Comparison of ENCODE assay signal across 8 cellular contexts in genomic region chr10:132407846-132408278, GRCh38. TPM values are rescaled to one million over a fixed set of nuclear protein-coding genes. Genes with fewer than 3 reads are reported as not detected.
DNase-seq lines count a peak whose midpoint lies in the region; ATAC-seq and TF ChIP-seq lines count a peak whose summit lies in the region.

No MANE protein-coding gene starts in this region.

- H3K27ac ChIP-seq in gastroesophageal sphincter (peak overlapping the region; percentile 49 to 94 (median 79)), ovary (peak overlapping the region in 1 of 2 donors; percentile 65), MM.1S (ENCODE audit: low read length) (no peak overlapping the region)

- no peaks in the 10 kb centered on the region for H3F3A ChIP-seq in MM.1S (ENCODE audit: insufficient read depth, low read length)

- H3K9me2 ChIP-seq in MM.1S (replicated peaks; ENCODE audit: insufficient read depth, low read length), result no peaks in the 10 kb centered on the region

- H3K27me3 ChIP-seq in gastroesophageal sphincter, result no peaks in the 10 kb centered on the region
- no peaks in the 10 kb centered on the region for H3K27me3 ChIP-seq in ovary
- H3K27me3 ChIP-seq in MM.1S (replicated peaks; ENCODE audit: insufficient read depth, low read length), result peaks cover 19% of the 10 kb centered on the region

- H3K4me3 ChIP-seq in gastroesophageal sphincter (peak overlapping the region in 1 of 2 donors; percentile 32), ovary (peak overlapping the region; percentile 9), MM.1S (ENCODE audit: low read length) (no peak overlapping the region)

- H3K9me3 ChIP-seq in gastroesophageal sphincter, result no peaks in the 10 kb centered on the region
- no peaks in the 10 kb centered on the region for H3K9me3 ChIP-seq in ovary
- no peaks in the 10 kb centered on the region for H3K9me3 ChIP-seq in MM.1S (replicated peaks; ENCODE audit: insufficient read depth, low read length)

- H3K4me2 ChIP-seq in MM.1S (ENCODE audit: low read depth, low read length), result no peak overlapping the region

- H3K36me3 ChIP-seq in gastroesophageal sphincter (peaks cover 0 to 36% of the 10 kb centered on the region in 2 donors), ovary (no peaks in the 10 kb centered on the region), MM.1S (replicated peaks; ENCODE audit: insufficient read depth, low read length) (no peaks in the 10 kb centered on the region)

- DNase-seq in DMS53 (lab: John Stamatoyannopoulos, UW), result peak; percentile 96
- peak; percentile 65 to 83 (median 71) for DNase-seq in ovary
- DNase-seq in NCI-H226, result no peak
- no peak for DNase-seq in MM.1S
- DNase-seq in T-helper 9 cell, result no peak

- no peaks in the 10 kb centered on the region for H4K20me1 ChIP-seq in MM.1S (ENCODE audit: insufficient read depth, low read length)

- H3K79me2 ChIP-seq in MM.1S (ENCODE audit: low read length), result no peaks in the 10 kb centered on the region

- H3K4me1 ChIP-seq in gastroesophageal sphincter (peaks cover 0 to 68% (median 34%) of the 10 kb centered on the region in 3 donors), ovary (ENCODE audit: insufficient read depth) (peaks cover 37% of the 10 kb centered on the region), MM.1S (ENCODE audit: low read length) (no peaks in the 10 kb centered on the region)

- peak; percentile 68 for ATAC-seq in gastroesophageal sphincter
- no peak for ATAC-seq in GM21786 (IDR thresholded peaks at IDR 0.05; ENCODE audit: unreplicated experiment)

- WGBS in gastroesophageal sphincter (ENCODE audit: low coverage in 1 of 2), 2 donors, result 47% methylated on average over 7 of the region's 17 CpGs; no CpG with 5 or more reads in 1 of the 2 donors
- 8 to 23% (median 10%) methylated on average over 17 of the region's 17 CpGs for WGBS in ovary, 3 donors

- TF ChIP-seq CTCF in gastroesophageal sphincter (IDR thresholded peaks at IDR 0.05) (peak in 2 of 4 experiments; percentile 14 to 38), ovary (IDR thresholded peaks at IDR 0.05) (no peak), MM.1S (IDR thresholded peaks at IDR 0.05; ENCODE audit: low read length) (no peak)

- H3K9ac ChIP-seq in MM.1S (ENCODE audit: low read length), result no peak overlapping the region

- intact Hi-C loops in ovary (cut with DNase I), result no loop called here

- no peak overlapping the region for H2AFZ ChIP-seq in MM.1S (ENCODE audit: low read length)

- no peak for TF ChIP-seq POLR2A in gastroesophageal sphincter (IDR thresholded peaks at IDR 0.05)
- no peak for TF ChIP-seq POLR2A in ovary (IDR thresholded peaks at IDR 0.05)

- TF ChIP-seq EP300 in gastroesophageal sphincter (IDR thresholded peaks at IDR 0.05) (no peak), ovary (IDR thresholded peaks at IDR 0.05) (no peak)

TF ChIP-seq in PFSK-1, 5 proteins besides CTCF, POLR2A, EP300 and RAD21:
- TF ChIP-seq POLR2AphosphoS5 (IDR thresholded peaks at IDR 0.05; ENCODE audit: low read depth, low read length) (no peak), FOXP2 (optimal IDR thresholded peaks at IDR 0.05; ENCODE audit: borderline replicate concordance, extremely low read depth, extremely low read length, insufficient read depth) (peak; percentile 47)

RNA-seq across cellular contexts. Expression of gene PWWP2B, which starts 10.9 kb away (rescaled TPM):
- polyA plus RNA-seq in PFSK-1 (2012; ENCODE audit: insufficient read length, low read depth), result 36.4 TPM
- total RNA-seq in gastroesophageal sphincter (10 to 100 TPM; 11.3 to 17.1 (median 14.8) TPM), ovary (10 to 100 TPM in 6 of 7 donors, 1 to 10 TPM in 1; 7.3 to 26.0 (median 17.6) TPM)
- 1 to 10 TPM; 1.1 to 8.5 TPM for polyA plus RNA-seq in ovary

Comparison
In these comparisons a context has a peak if more than half of its experiments do, and no peak if none do; other contexts are left out.
1. DNase-seq: peak in DMS53 (single experiment) and ovary (5 of 5); none in NCI-H226 (single experiment), MM.1S (single experiment) and T-helper 9 cell (single experiment).